ENCODE assay signal across 14 cellular contexts in genomic region chr3:193231201-193231600, GRCh38. TPM values are rescaled to one million over a fixed set of nuclear protein-coding genes. Genes with fewer than 3 reads are reported as not detected.
"Had no signal": no experiment of that assay in that cellular context is flagged by ENCODE, and none has a peak within 500 bp of the region (broad histone marks: within the 10 kb centered on the region; RNA-seq: fewer than 3 reads in every experiment).

No MANE protein-coding gene starts in this region.

- H3K27me3 ChIP-seq: adrenal gland, transverse colon had no signal

- H3K27ac ChIP-seq: adrenal gland, transverse colon had no signal

- H3K9me3 ChIP-seq: adrenal gland, transverse colon had no signal

- H3K4me1 ChIP-seq: adrenal gland, transverse colon had no signal

- H3K36me3 ChIP-seq: adrenal gland, transverse colon had no signal

- H3K4me3 ChIP-seq: adrenal gland, transverse colon had no signal

- DNase-seq: activated CD4-positive, alpha-beta T cell treated with anti-CD3 and anti-CD28 coated beads, Interleukin-2, amount 10 ng/mL, durations not matched to agents 7 days and 5 days; activated CD4-positive, CD25-positive, alpha-beta regulatory T cell; activated naive CD4-positive, alpha-beta T cell treated with anti-CD3 and anti-CD28 coated beads, Interleukin-2, amount 50 U/mL, for 16 hours; adrenal gland; cerebellar nuclear complex; dermis blood vessel endothelial cell; endodermal cell; left colon; occipital lobe; right cardiac atrium; transverse colon had no signal

RNA-seq across cellular contexts. Expression of gene PLAAT1, which starts 9.8 kb away (rescaled TPM):
- total RNA-seq: activated CD4-positive, alpha-beta T cell treated with anti-CD3 and anti-CD28 coated beads, Interleukin-2, amount 10 ng/mL, durations not matched to agents 7 days and 5 days; activated T-helper 2 cell treated with anti-CD3 and anti-CD28 coated beads, Interferon-gamma antibody, Interleukin-2, Interleukin-4, amounts not matched to agents 10 μg/mL and 5 μg/mL and 100 μg/mL, durations not matched to agents 14 hours and 24 hours and 36 hours; dermis blood vessel endothelial cell; fibroblast of villous mesenchyme; left colon; natural killer cell treated with Interleukin-12 subunit alpha and Interleukin-12 subunit beta and Interleukin-15 and Interleukin-18, amount 100 ng/mL, for 72 hours; transverse colon had no signal
